ENCODE assay signal across 9 cellular contexts in genomic region chr19:18589380-18590272, GRCh38. TPM values are rescaled to one million over a fixed set of nuclear protein-coding genes. Genes with fewer than 3 reads are reported as not detected.
DNase-seq lines count a peak whose midpoint lies in the region; ATAC-seq and TF ChIP-seq lines count a peak whose summit lies in the region.
"Had no signal": no experiment of that assay in that cellular context is flagged by ENCODE, and none has a peak within 500 bp of the region (broad histone marks: within the 10 kb centered on the region; RNA-seq: fewer than 3 reads in every experiment).

No MANE protein-coding gene starts in this region.

- H3K36me3 ChIP-seq in BJ (ENCODE audit: control insufficient read depth, insufficient read depth, low read length), result peaks cover 4% of the 10 kb centered on the region
- peaks cover 3% of the 10 kb centered on the region for H3K36me3 ChIP-seq in fibroblast of lung (ENCODE audit: control insufficient read depth, insufficient read depth, low read length)
- peaks cover 0 to 20% (median 0%) of the 10 kb centered on the region in 3 donors for H3K36me3 ChIP-seq in tibial artery

- no peaks in the 10 kb centered on the region for H3K9me3 Mint-ChIP-seq in activated T-cell treated with anti-CD3 and anti-CD28 coated beads, Interleukin-2, amount 50 U/mL, for 24 hours
- H3K9me3 Mint-ChIP-seq in naive thymus-derived CD8-positive, alpha-beta T cell, result no peaks in the 10 kb centered on the region

- TF ChIP-seq CTCF in BJ (IDR thresholded peaks at IDR 0.05; ENCODE audit: insufficient read depth, low read depth, low read length) (peak; percentile 22; the same call in 1 of the 2 replicates), fibroblast of lung (conservative IDR thresholded peaks at IDR 0.05 in 1 of 2, IDR thresholded peaks at IDR 0.05 in 1 of 2; ENCODE audit: low read depth in 1 of 2, low read length in 2 of 2) (no peak), tibial artery (IDR thresholded peaks at IDR 0.05) (peak; percentile 35 to 50)

- H3K9ac ChIP-seq in fibroblast of lung (ENCODE audit: insufficient read depth, low read length), result peak overlapping the region; percentile 71

- H3K4me1 Mint-ChIP-seq in activated T-cell treated with anti-CD3 and anti-CD28 coated beads, Interleukin-2, amount 50 U/mL, for 24 hours (ENCODE audit: low read depth), result peaks cover 46% of the 10 kb centered on the region
- H3K4me1 Mint-ChIP-seq in naive thymus-derived CD8-positive, alpha-beta T cell, result peaks cover 17 to 50% (median 37%) of the 10 kb centered on the region in 4 donors

- H3K27ac ChIP-seq in fibroblast of lung (ENCODE audit: insufficient read depth, low read length) (peak overlapping the region; percentile 79), tibial artery (peak overlapping the region; percentile 77 to 84)

- peak overlapping the region; percentile 96 for H3K27ac Mint-ChIP-seq in activated T-cell treated with anti-CD3 and anti-CD28 coated beads, Interleukin-2, amount 50 U/mL, for 24 hours
- H3K27ac Mint-ChIP-seq in naive thymus-derived CD8-positive, alpha-beta T cell, result peak overlapping the region; percentile 74 to 96 (median 92)

- H3K9me3 ChIP-seq in fibroblast of lung (ENCODE audit: control insufficient read depth, insufficient read depth, low read depth, low read length) (no peaks in the 10 kb centered on the region), tibial artery (no peaks in the 10 kb centered on the region)

- H3K79me2 ChIP-seq in fibroblast of lung (ENCODE audit: control insufficient read depth, insufficient read depth, low read length), result no peaks in the 10 kb centered on the region

- no peaks in the 10 kb centered on the region for H3K27me3 Mint-ChIP-seq in activated T-cell treated with anti-CD3 and anti-CD28 coated beads, Interleukin-2, amount 50 U/mL, for 24 hours
- no peaks in the 10 kb centered on the region for H3K27me3 Mint-ChIP-seq in naive thymus-derived CD8-positive, alpha-beta T cell

- DNase-seq in BJ (ENCODE audit: low read depth) (no peak), NCI-H82 (lab: John Stamatoyannopoulos, UW) (peak; percentile 99), fibroblast of lung (ENCODE audit: low read depth in 2 of 2) (peak; percentile 48 to 68), tibial artery (peak; percentile 72 to 88)
- DNase-seq in activated T-cell treated with anti-CD3 and anti-CD28 coated beads, Interleukin-2, amount 50 U/mL, for 24 hours, result no peak
- peak in 6 of 10 donors; percentile 59 to 84 (median 72) for DNase-seq in naive thymus-derived CD8-positive, alpha-beta T cell

- H4K20me1 ChIP-seq in fibroblast of lung (ENCODE audit: control insufficient read depth, extremely low read depth, insufficient read depth, low read length), result no peaks in the 10 kb centered on the region

- peak overlapping the region; percentile 89 for H3K4me2 ChIP-seq in fibroblast of lung (ENCODE audit: extremely low read depth, insufficient read depth, low read length)

- CTCF ChIA-PET in BJ (lab: Yijun Ruan, JAX), result interaction anchor here (0.5 to 5.3 kb wide), 37 partner anchors 9 to 284 kb away, joined by 3 to 37 read pairs (median 4); partner anchors contain the start of genes ELL, KXD1, UBA52 and UPF1

- POLR2A ChIA-PET in BJ (lab: Charles Lee), result interaction anchor here (0.6 kb wide), 1 partner anchor 329 kb away, joined by 3 read pairs; the partner anchor contains the start of gene COPE
- POLR2A ChIA-PET in naive thymus-derived CD8-positive, alpha-beta T cell (lab: Charles Lee), result interaction anchor here (0.5 to 5.4 kb wide), 34 partner anchors 8 to 1374 kb away, joined by 3 to 107 read pairs (median 6); partner anchors contain the start of genes COPE, CRTC1, DDX49 and ELL

- peaks cover 5% of the 10 kb centered on the region for H3K4me1 ChIP-seq in fibroblast of lung (ENCODE audit: control insufficient read depth, extremely low read depth, insufficient read depth, low read length)
- peaks cover 0 to 33% (median 26%) of the 10 kb centered on the region in 4 donors for H3K4me1 ChIP-seq in tibial artery

- H3K4me3 Mint-ChIP-seq in activated T-cell treated with anti-CD3 and anti-CD28 coated beads, Interleukin-2, amount 50 U/mL, for 24 hours, result peak overlapping the region; percentile 86
- H3K4me3 Mint-ChIP-seq in naive thymus-derived CD8-positive, alpha-beta T cell, result peak overlapping the region; percentile 81 to 95 (median 89)

- H3K4me3 ChIP-seq in BJ (ENCODE audit: low read depth, low read length) (peak overlapping the region; percentile 76), fibroblast of lung (replicated peaks in 1 of 4; ENCODE audit: control extremely low read depth in 1 of 4, insufficient read depth in 1 of 4, low read depth in 3 of 4, low read length in 4 of 4) (peak overlapping the region; percentile 61 to 78 (median 74)), tibial artery (peak overlapping the region; percentile 72 to 75)

- no peaks in the 10 kb centered on the region for H3K27me3 ChIP-seq in BJ (ENCODE audit: control insufficient read depth, insufficient read depth, low read length)
- no peaks in the 10 kb centered on the region for H3K27me3 ChIP-seq in fibroblast of lung (ENCODE audit: control insufficient read depth, insufficient read depth, low read length)
- no peaks in the 10 kb centered on the region for H3K27me3 ChIP-seq in tibial artery

- peak overlapping the region; percentile 73 for H2AFZ ChIP-seq in fibroblast of lung (ENCODE audit: low read length)

- intact Hi-C loops in tibial artery (cut with DNase I; ENCODE audit: low total_unique reads), result loop anchor here (10.0 kb wide), 1 partner anchor 255 kb away; no protein-coding TSS in a partner anchor

- ATAC-seq in GM19025 (IDR thresholded peaks at IDR 0.05; ENCODE audit: low read depth, unreplicated experiment) (peak; percentile 8), HG03342 (IDR thresholded peaks at IDR 0.05; ENCODE audit: unreplicated experiment) (peak; percentile 41)
- ATAC-seq in naive thymus-derived CD8-positive, alpha-beta T cell, result peak; percentile 62 to 66

- peaks cover 30% of the 10 kb centered on the region for H3K36me3 Mint-ChIP-seq in activated T-cell treated with anti-CD3 and anti-CD28 coated beads, Interleukin-2, amount 50 U/mL, for 24 hours (ENCODE audit: low read depth)
- H3K36me3 Mint-ChIP-seq in naive thymus-derived CD8-positive, alpha-beta T cell, result peaks cover 0 to 9% (median 0%) of the 10 kb centered on the region in 3 donors

RNA-seq across cellular contexts. Expression of gene REX1BD, which starts 1.0 kb away (rescaled TPM):
- polyA plus RNA-seq in BJ (2011; rRNA removed) (22.4 and 24.3 TPM in 2 replicates), fibroblast of lung (16.2 and 21.2 TPM in 2 replicates)
- polyA minus RNA-seq in BJ (2011; rRNA and poly(A)+ RNA removed), result 1.9 and 2.2 TPM in 2 replicates
- 37.0 and 37.5 TPM in 2 replicates for total RNA-seq in fibroblast of lung
- polyA plus RNA-seq in fibroblast of lung (2012), result 40.1 and 63.2 TPM in 2 replicates
- 3.3 and 3.9 TPM in 2 replicates for polyA minus RNA-seq in fibroblast of lung (ENCODE audit: low replicate concordance)
- 100 to 1,000 TPM; 138 to 165 TPM for total RNA-seq in naive thymus-derived CD8-positive, alpha-beta T cell
- polyA plus RNA-seq in naive thymus-derived CD8-positive, alpha-beta T cell, result 100 to 1,000 TPM; 165 to 196 (median 176) TPM

RNA-seq across cellular contexts. Expression of gene CRLF1, which starts 17.0 kb away (rescaled TPM):
- polyA plus RNA-seq in BJ (2011; rRNA removed) (5.6 and 6.6 TPM in 2 replicates), fibroblast of lung (2.2 and 2.8 TPM in 2 replicates)
- polyA minus RNA-seq in BJ (2011; rRNA and poly(A)+ RNA removed), result 1.4 and 4.8 TPM in 2 replicates
- 2.3 and 2.5 TPM in 2 replicates for total RNA-seq in fibroblast of lung
- 2.8 and 7.8 TPM in 2 replicates for polyA plus RNA-seq in fibroblast of lung (2012)
- 0.24 and 0.63 TPM in 2 replicates for polyA minus RNA-seq in fibroblast of lung (ENCODE audit: low replicate concordance)
- total RNA-seq in naive thymus-derived CD8-positive, alpha-beta T cell, result not detected
- polyA plus RNA-seq in naive thymus-derived CD8-positive, alpha-beta T cell, result 1 to 10 TPM in 1 of 3 donors, under 1 TPM in 1, not detected in 1; 0.55 to 1.1 TPM
- total RNA-seq: T-helper 1 cell treated with Interleukin-12 subunit alpha and Interleukin-12 subunit beta and Interleukin-4 antibody, amounts not matched to agents 30 ng/mL and 1 ng/mL, for 36 hours had no signal

RNA-seq across cellular contexts. Expression of gene UBA52, which starts 18.0 kb away (rescaled TPM):
- 2,336 and 2,472 TPM in 2 replicates for polyA plus RNA-seq in BJ (2011; rRNA removed)
- 975 and 1,899 TPM in 2 replicates for polyA minus RNA-seq in BJ (2011; rRNA and poly(A)+ RNA removed)
- total RNA-seq in fibroblast of lung, result 917 and 1,142 TPM in 2 replicates
- polyA plus RNA-seq in fibroblast of lung, result 1,018 and 1,460 TPM in 2 replicates
- 1,726 and 2,094 TPM in 2 replicates for polyA plus RNA-seq in fibroblast of lung (2012)
- 3,202 and 3,482 TPM in 2 replicates for polyA minus RNA-seq in fibroblast of lung (ENCODE audit: low replicate concordance)
- total RNA-seq in naive thymus-derived CD8-positive, alpha-beta T cell, result 1,000 to 10,000 TPM; 1,986 to 2,036 TPM
- polyA plus RNA-seq in naive thymus-derived CD8-positive, alpha-beta T cell, result 1,000 to 10,000 TPM; 1,743 to 2,077 (median 1,903) TPM

RNA-seq across cellular contexts. Expression of gene TMEM59L, which starts 23.0 kb away (rescaled TPM):
- polyA plus RNA-seq in BJ (2011; rRNA removed), result 0.69 and 1.6 TPM in 2 replicates
- 0.33 and 0.36 TPM in 2 replicates for polyA minus RNA-seq in BJ (2011; rRNA and poly(A)+ RNA removed)
- 0.33 and 0.51 TPM in 2 replicates for total RNA-seq in fibroblast of lung
- 0.14 and 0.23 TPM in 2 replicates for polyA plus RNA-seq in fibroblast of lung
- 0.66 and 0.86 TPM in 2 replicates for polyA plus RNA-seq in fibroblast of lung (2012)
- polyA minus RNA-seq in fibroblast of lung (ENCODE audit: low replicate concordance), result not detected in 2 replicates
- not detected for total RNA-seq in naive thymus-derived CD8-positive, alpha-beta T cell
- polyA plus RNA-seq in naive thymus-derived CD8-positive, alpha-beta T cell, result under 1 TPM in 2 of 3 donors, not detected in 1; 0.09 to 0.27 TPM

RNA-seq across cellular contexts. Expression of gene KXD1, which starts 32.0 kb away (rescaled TPM):
- 100 and 163 TPM in 2 replicates for polyA plus RNA-seq in BJ (2011; rRNA removed)
- 70.3 and 128 TPM in 2 replicates for polyA minus RNA-seq in BJ (2011; rRNA and poly(A)+ RNA removed)
- total RNA-seq in fibroblast of lung, result 63.3 and 65.0 TPM in 2 replicates
- polyA plus RNA-seq in fibroblast of lung, result 108 and 167 TPM in 2 replicates
- polyA plus RNA-seq in fibroblast of lung (2012), result 107 and 136 TPM in 2 replicates
- polyA minus RNA-seq in fibroblast of lung (ENCODE audit: low replicate concordance), result 94.9 and 186 TPM in 2 replicates
- 10 to 100 TPM; 96.2 to 97.9 TPM for total RNA-seq in naive thymus-derived CD8-positive, alpha-beta T cell
- polyA plus RNA-seq in naive thymus-derived CD8-positive, alpha-beta T cell, result 10 to 100 TPM; 68.3 to 80.2 (median 79.4) TPM

Comparison
In these comparisons a context has a peak if more than half of its experiments do, and no peak if none do; other contexts are left out.
1. DNase-seq: peak in NCI-H82 (single experiment), fibroblast of lung (2 of 2), naive thymus-derived CD8-positive, alpha-beta T cell (6 of 10) and tibial artery (2 of 2); none in BJ (single experiment) and activated T-cell treated with anti-CD3 and anti-CD28 coated beads, Interleukin-2, amount 50 U/mL, for 24 hours (single experiment).
2. CTCF ChIP-seq: peak in BJ (single experiment) and tibial artery (2 of 2); none in fibroblast of lung (0 of 2).
3. ATAC-seq: peak in every context shown above with its lines; median percentile 64 in naive thymus-derived CD8-positive, alpha-beta T cell; 41 in HG03342; 8 in GM19025.
4. Peak in every context shown above with its lines, with median percentiles within 50 percentile points of each other: H3K4me3 ChIP-seq.